In genomic region chr9:3507395-3508077, GRCh38 we compare ENCODE assay signal across 8 cellular contexts. TPM values are rescaled to one million over a fixed set of nuclear protein-coding genes. Genes with fewer than 3 reads are reported as not detected.
DNase-seq lines count a peak whose midpoint lies in the region; ATAC-seq and TF ChIP-seq lines count a peak whose summit lies in the region.

No MANE protein-coding gene starts in this region.

- peaks cover 12% of the 10 kb centered on the region for H3K4me1 ChIP-seq in lower lobe of right lung

- H3K4me3 ChIP-seq in lower lobe of right lung = no peak overlapping the region

- DNase-seq in MV-4-11 (lab: John Stamatoyannopoulos, UW) = peak; percentile 82
- no peak for DNase-seq in lower lobe of right lung
- no peak for DNase-seq in LoVo (ENCODE audit: low spot score)
- DNase-seq in activated CD4-positive, alpha-beta T cell treated with anti-CD3 and anti-CD28 coated beads, Interleukin-2, amount 50 U/mL, for 4 hours = no peak
- DNase-seq in A172 (ENCODE audit: low spot score) = no peak
- DNase-seq in foreskin melanocyte = no peak

- no peaks in the 10 kb centered on the region for H3K36me3 ChIP-seq in lower lobe of right lung

- H3K27ac ChIP-seq in lower lobe of right lung = peak overlapping the region; percentile 47

- intact Hi-C loops in lower lobe of right lung (cut with DNase I) = no loop called here

- H3K27me3 ChIP-seq in lower lobe of right lung (ENCODE audit: low read depth) = no peaks in the 10 kb centered on the region

- no peak for TF ChIP-seq CTCF in lower lobe of right lung (IDR thresholded peaks at IDR 0.05)

- ATAC-seq in GM18511 (IDR thresholded peaks at IDR 0.05; ENCODE audit: unreplicated experiment) (peak; percentile 74), GM21786 (IDR thresholded peaks at IDR 0.05; ENCODE audit: unreplicated experiment) (peak; percentile 73), lower lobe of right lung (peak; percentile 73 to 74)

- H3K9me3 ChIP-seq in lower lobe of right lung = no peaks in the 10 kb centered on the region

RNA-seq across cellular contexts. Expression of gene RFX3, which starts 18.3 kb away (rescaled TPM):
- total RNA-seq in lower lobe of right lung = 25.4 TPM
- 1.9 and 3.1 TPM in 2 replicates for total RNA-seq in A172 (2014; rRNA removed; shearing (Covaris generic))
